ENCODE assay signal across 26 cellular contexts in the genomic region with DNA sequence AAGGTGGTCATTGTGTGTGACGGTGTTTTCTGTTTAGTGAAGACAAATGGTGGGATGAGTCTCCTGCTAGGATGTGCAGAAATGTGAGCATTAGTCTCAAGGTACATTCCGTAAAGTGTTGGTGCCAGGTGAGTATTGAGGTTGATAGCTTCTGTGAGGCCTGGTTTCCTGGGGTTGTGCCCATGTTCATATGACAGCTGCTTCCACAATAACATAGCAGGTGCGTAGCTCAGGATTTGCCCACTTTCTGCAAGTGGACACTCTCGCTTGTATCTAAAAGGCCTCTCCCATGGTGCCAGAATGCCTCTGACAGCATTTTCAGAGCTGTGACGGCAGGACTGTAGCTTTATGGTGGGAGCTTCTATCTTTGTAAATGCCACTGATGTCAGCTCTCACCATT.
"Had no signal": no experiment of that assay in that cellular context is flagged by ENCODE, and none has a peak within 500 bp of the region (broad histone marks: within the 10 kb centered on the region; RNA-seq: fewer than 3 reads in every experiment).

No MANE protein-coding gene starts in this region.

- H3K36me3 Mint-ChIP-seq: naive B cell; stimulated activated naive B cell treated with anti-CD40 and anti-IgM and Interleukin-4, amounts not matched to agents 10 μg/mL and 1 μg/mL and 100 μg/mL, for 72 hours had no signal

- H3K27ac ChIP-seq: colonic mucosa, esophagus squamous epithelium, gastroesophageal sphincter, left ventricle myocardium inferior, parathyroid adenoma, psoas muscle, spleen, thoracic aorta, transverse colon had no signal

- H3K4me1 Mint-ChIP-seq: naive B cell; stimulated activated naive B cell treated with anti-CD40 and anti-IgM and Interleukin-4, amounts not matched to agents 10 μg/mL and 1 μg/mL and 100 μg/mL, for 72 hours; stimulated activated naive CD8-positive, alpha-beta T cell treated with anti-CD3 and anti-CD28 coated beads, Interleukin-15, amount 100 ng/mL, for 72 hours had no signal

- H3K4me1 ChIP-seq: colonic mucosa, esophagus squamous epithelium, left ventricle myocardium inferior, psoas muscle, spleen had no signal

- H3K27me3 Mint-ChIP-seq: naive B cell; stimulated activated naive B cell treated with anti-CD40 and anti-IgM and Interleukin-4, amounts not matched to agents 10 μg/mL and 1 μg/mL and 100 μg/mL, for 72 hours; stimulated activated naive CD8-positive, alpha-beta T cell treated with anti-CD3 and anti-CD28 coated beads, Interleukin-15, amount 100 ng/mL, for 72 hours had no signal

- H3K27me3 ChIP-seq: colonic mucosa, esophagus squamous epithelium, gastroesophageal sphincter, spleen, transverse colon had no signal

- H3K27ac Mint-ChIP-seq: nephron; stimulated activated naive B cell treated with anti-CD40 and anti-IgM and Interleukin-4, amounts not matched to agents 10 μg/mL and 1 μg/mL and 100 μg/mL, for 72 hours; stimulated activated naive CD8-positive, alpha-beta T cell treated with anti-CD3 and anti-CD28 coated beads, Interleukin-15, amount 100 ng/mL, for 72 hours had no signal

- H3K9ac ChIP-seq: parathyroid adenoma had no signal

- H3K36me3 ChIP-seq: colonic mucosa, esophagus squamous epithelium, gastroesophageal sphincter, left ventricle myocardium inferior, spleen, thoracic aorta, transverse colon had no signal

- H3K4me3 Mint-ChIP-seq: naive B cell; nephron; stimulated activated naive B cell treated with anti-CD40 and anti-IgM and Interleukin-4, amounts not matched to agents 10 μg/mL and 1 μg/mL and 100 μg/mL, for 72 hours; stimulated activated naive CD8-positive, alpha-beta T cell treated with anti-CD3 and anti-CD28 coated beads, Interleukin-15, amount 100 ng/mL, for 72 hours had no signal

- H3K9me3 ChIP-seq: colonic mucosa, esophagus squamous epithelium, gastroesophageal sphincter, psoas muscle, spleen, thoracic aorta, transverse colon had no signal

- DNase-seq: colonic mucosa; dermis blood vessel endothelial cell; esophagus squamous epithelium; foreskin fibroblast; glutamatergic neuron; kidney; left cardiac atrium; left ventricle myocardium inferior; mesenchymal stem cell; midbrain; naive B cell; psoas muscle; retina; spleen; stimulated activated CD4-positive, alpha-beta T cell treated with anti-CD3 and anti-CD28 coated beads, Interleukin-15, amount 100 ng/mL, for 24 hours; stimulated activated CD4-positive, alpha-beta T cell treated with anti-CD3 and anti-CD28 coated beads, Interleukin-1b, Interleukin-23, amount 100 ng/mL, for 48 hours; stimulated activated CD4-positive, alpha-beta T cell treated with anti-CD3 and anti-CD28 coated beads, Interleukin-4, amount 100 ng/mL, for 4 hours; stimulated activated naive B cell treated with anti-CD40 and anti-IgM and Interleukin-4, amounts not matched to agents 10 μg/mL and 1 μg/mL and 100 μg/mL, for 72 hours; stimulated activated naive CD8-positive, alpha-beta T cell treated with anti-CD3 and anti-CD28 coated beads, Interleukin-15, amount 100 ng/mL, for 72 hours; transverse colon had no signal

- ATAC-seq: gastroesophageal sphincter; left cardiac atrium; psoas muscle; sciatic nerve; stimulated activated naive B cell treated with anti-CD40 and anti-IgM and Interleukin-4, amounts not matched to agents 10 μg/mL and 1 μg/mL and 100 μg/mL, for 72 hours; stimulated activated naive CD8-positive, alpha-beta T cell treated with anti-CD3 and anti-CD28 coated beads, Interleukin-15, amount 100 ng/mL, for 72 hours had no signal

- H3K4me3 ChIP-seq: colonic mucosa, esophagus squamous epithelium, gastroesophageal sphincter, left ventricle myocardium inferior, lung, psoas muscle, spleen, thoracic aorta, transverse colon had no signal
